21 cellular contexts compared by ENCODE assay signal in the genomic region with DNA sequence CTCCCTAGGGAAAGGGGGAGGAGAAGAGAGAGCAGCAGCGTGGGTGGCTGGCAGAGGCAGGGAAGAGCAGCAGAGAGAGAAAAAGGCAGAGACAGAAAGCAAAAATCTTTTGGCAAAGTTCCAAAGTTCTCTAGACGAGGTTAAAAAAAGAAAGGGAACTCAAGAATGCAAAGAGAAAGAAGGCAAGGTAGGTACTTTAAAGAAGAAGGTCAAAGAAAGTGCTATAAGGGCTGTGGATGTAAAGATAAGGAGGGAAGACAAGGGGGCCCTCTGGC.
"Had no signal": no experiment of that assay in that cellular context is flagged by ENCODE, and none has a peak within 500 bp of the region (broad histone marks: within the 10 kb centered on the region; RNA-seq: fewer than 3 reads in every experiment).

No MANE protein-coding gene starts in this region.

- H3K27me3 ChIP-seq: adrenal gland, gastroesophageal sphincter, right atrium auricular region, testis had no signal

- ATAC-seq: activated CD4-positive, CD25-positive, alpha-beta regulatory T cell treated with anti-CD3 and anti-CD28 coated beads, Interleukin-2, amount 50 U/mL, for 24 hours; activated T-cell treated with anti-CD3 and anti-CD28 coated beads, Interleukin-2, amount 50 U/mL, for 72 hours; esophagus mucosa; gastroesophageal sphincter; heart left ventricle; left ventricle myocardium superior; stimulated activated effector memory CD8-positive, alpha-beta T cell treated with anti-CD3 and anti-CD28 coated beads, Interleukin-12 subunit alpha, Interleukin-12 subunit beta, amount 100 ng/mL, for 72 hours had no signal

- H3K9me3 ChIP-seq: prostate gland, testis had no signal

- H3K4me3 ChIP-seq: adrenal gland, gastroesophageal sphincter, heart left ventricle, prostate gland, right atrium auricular region, stomach, testis had no signal

- H3K4me1 ChIP-seq: adrenal gland, gastroesophageal sphincter, heart left ventricle, prostate gland, testis had no signal

- H3K27ac Mint-ChIP-seq: activated T-cell treated with anti-CD3 and anti-CD28 coated beads, Interleukin-2, amount 50 U/mL, for 72 hours; dendritic cell treated with granulocyte-macrophage colony-stimulating factor and Interleukin-4, amounts not matched to agents 40 ng/mL and 50 ng/mL, for 4 days; memory B cell; stimulated activated effector memory CD8-positive, alpha-beta T cell treated with anti-CD3 and anti-CD28 coated beads, Interleukin-12 subunit alpha, Interleukin-12 subunit beta, amount 100 ng/mL, for 72 hours had no signal

- H3K4me1 Mint-ChIP-seq: activated naive CD4-positive, alpha-beta T cell treated with anti-CD3 and anti-CD28 coated beads, Interleukin-2, amount 50 U/mL, for 24 hours; memory B cell had no signal

- H3K27ac ChIP-seq: adrenal gland, gastroesophageal sphincter, heart left ventricle, prostate gland, right atrium auricular region, stomach, testis had no signal

- DNase-seq: activated CD4-positive, alpha-beta T cell treated with anti-CD3 and anti-CD28 coated beads, Interleukin-2, amount 50 U/mL, for 1 hour; activated CD8-positive, alpha-beta memory T cell treated with anti-CD3 and anti-CD28 coated beads, Interleukin-2, amount 50 U/mL, for 4 hours; activated gamma-delta T cell; activated T-cell treated with anti-CD3 and anti-CD28 coated beads, Interleukin-2, amount 50 U/mL, for 72 hours; adrenal gland; effector CD8-positive, alpha-beta T cell; heart left ventricle; immature natural killer cell; left ventricle myocardium superior; stimulated activated CD4-positive, alpha-beta T cell treated with anti-CD3 and anti-CD28 coated beads, Interleukin-4, amount 100 ng/mL, for 24 hours; stomach; testis had no signal

- H3K36me3 ChIP-seq: adrenal gland, gastroesophageal sphincter, heart left ventricle, prostate gland, right atrium auricular region, stomach had no signal

- H3K4me3 Mint-ChIP-seq: activated naive CD4-positive, alpha-beta T cell treated with anti-CD3 and anti-CD28 coated beads, Interleukin-2, amount 50 U/mL, for 24 hours; activated T-cell treated with anti-CD3 and anti-CD28 coated beads, Interleukin-2, amount 50 U/mL, for 72 hours; dendritic cell treated with granulocyte-macrophage colony-stimulating factor and Interleukin-4, amounts not matched to agents 40 ng/mL and 50 ng/mL, for 4 days; immature natural killer cell; memory B cell; stimulated activated effector memory CD8-positive, alpha-beta T cell treated with anti-CD3 and anti-CD28 coated beads, Interleukin-12 subunit alpha, Interleukin-12 subunit beta, amount 100 ng/mL, for 72 hours had no signal
